ENCODE assay signal across 10 cellular contexts in the genomic region with DNA sequence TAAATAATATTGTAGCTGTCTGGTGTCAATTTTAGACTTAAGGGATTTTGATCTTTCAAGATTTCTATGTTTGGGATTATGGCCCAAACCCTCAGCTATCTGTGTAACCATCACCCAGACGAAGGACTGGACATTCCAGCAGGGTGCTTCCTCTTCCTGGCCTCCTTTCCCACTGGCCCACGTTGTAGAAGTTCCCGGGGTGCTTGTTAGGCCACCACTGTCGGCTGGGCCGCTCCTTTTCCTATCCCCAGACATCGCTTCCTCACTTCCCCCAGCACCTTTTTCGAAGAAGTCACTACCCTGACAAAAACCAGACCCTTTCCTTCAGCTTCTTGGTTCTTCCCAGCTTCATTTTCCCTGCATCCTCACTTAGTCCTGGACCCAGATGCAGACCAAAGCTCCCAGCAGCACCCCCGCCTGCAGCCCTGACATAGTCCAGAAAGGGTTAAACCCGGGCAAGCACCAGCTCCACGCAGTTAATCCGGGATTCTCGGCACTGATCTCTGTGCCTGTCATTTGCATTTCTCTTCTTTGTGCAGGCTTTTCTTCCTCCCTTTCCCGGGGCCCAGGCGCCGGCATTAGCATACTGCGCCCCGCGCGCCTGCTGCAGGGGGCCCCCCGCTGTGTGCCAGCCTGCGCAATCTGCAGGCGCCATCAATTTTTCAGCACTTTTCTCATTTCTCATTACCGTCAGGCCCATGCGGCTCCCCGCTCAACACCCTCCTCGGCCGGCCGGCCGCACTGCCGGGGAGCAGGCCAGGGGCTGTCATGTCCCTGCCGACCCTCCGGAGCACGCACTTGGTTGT.
DNase-seq lines count a peak whose midpoint lies in the region; ATAC-seq and TF ChIP-seq lines count a peak whose summit lies in the region.
"Had no signal": no experiment of that assay in that cellular context is flagged by ENCODE, and none has a peak within 500 bp of the region (broad histone marks: within the 10 kb centered on the region; RNA-seq: fewer than 3 reads in every experiment).

No MANE protein-coding gene starts in this region.

- TF ChIP-seq POLR2A in IMR-90 (IDR thresholded peaks at IDR 0.05; ENCODE audit: low read depth, low read length): no peak
- TF ChIP-seq POLR2A in sigmoid colon (IDR thresholded peaks at IDR 0.05): no peak

- no peaks in the 10 kb centered on the region for H4K20me1 ChIP-seq in IMR-90 (ENCODE audit: insufficient read depth, low read length)

- no peak overlapping the region for H2BK5ac ChIP-seq in IMR-90 (ENCODE audit: low read depth, low read length, poor library complexity, severe bottlenecking)

- H3K9me3 ChIP-seq in IMR-90 (ENCODE audit: control insufficient read depth, insufficient read depth, low read length): no peaks in the 10 kb centered on the region
- no peaks in the 10 kb centered on the region for H3K9me3 ChIP-seq in adipocyte (ENCODE audit: control insufficient read depth, low read length)
- no peaks in the 10 kb centered on the region for H3K9me3 ChIP-seq in sigmoid colon
- H3K9me3 ChIP-seq: spleen had no signal

- no peak overlapping the region for H3K4me2 ChIP-seq in IMR-90 (ENCODE audit: low read depth, low read length)

- no peaks in the 10 kb centered on the region for H3K9me1 ChIP-seq in IMR-90 (ENCODE audit: insufficient read depth, low read length)

- H2BK20ac ChIP-seq in IMR-90 (ENCODE audit: low read depth, low read length): no peak overlapping the region

- H4K91ac ChIP-seq in IMR-90 (ENCODE audit: insufficient read depth, low read depth, low read length): no peak overlapping the region

- no peak overlapping the region for H4K8ac ChIP-seq in IMR-90 (ENCODE audit: low read depth in 2 of 2, low read length in 2 of 2)

- no peak overlapping the region for H2BK120ac ChIP-seq in IMR-90 (ENCODE audit: low read depth, low read length)

- no peak overlapping the region for H3K23ac ChIP-seq in IMR-90 (ENCODE audit: low read depth, low read length)

- no peak overlapping the region for H3K4ac ChIP-seq in IMR-90 (ENCODE audit: low read depth, low read length)

- no peak for TF ChIP-seq EP300 in sigmoid colon (IDR thresholded peaks at IDR 0.05)

- H3K27me3 ChIP-seq in IMR-90 (ENCODE audit: control insufficient read depth, insufficient read depth, low read length) (peaks cover 3% of the 10 kb centered on the region), adipocyte (replicated peaks; ENCODE audit: control insufficient read depth, insufficient read depth, low read length) (peaks cover 19% of the 10 kb centered on the region), sigmoid colon (peaks cover 0 to 20% (median 0%) of the 10 kb centered on the region in 3 donors), foreskin keratinocyte (peaks cover 38% of the 10 kb centered on the region)

- H3K27ac ChIP-seq in IMR-90 (ENCODE audit: insufficient read depth, low read length) (no peak overlapping the region), sigmoid colon (no peak overlapping the region), foreskin keratinocyte (no peak overlapping the region)
- H3K27ac ChIP-seq: spleen, VCaP had no signal

- dilution Hi-C loops in IMR-90 (cut with HindIII; ENCODE audit: low sequenced_read_pairs, unreplicated experiment): no loop called here

- in situ Hi-C loops in IMR-90 (cut with MboI; ENCODE audit: low sequenced_read_pairs): no loop called here

- WGBS in IMR-90 (ENCODE audit: extremely low coverage in 2 of 2, insufficient read length in 1 of 2), 2 experiments: 15% methylated on average over 9 of the region's 33 CpGs; no CpG with 5 or more reads in 1 of the 2 experiments
- 24 to 58% methylated on average over 33 of the region's 33 CpGs for WGBS in sigmoid colon, 2 donors

- H3K9ac ChIP-seq in IMR-90 (ENCODE audit: low read depth, low read length) (no peak overlapping the region), adipocyte (ENCODE audit: low read length) (peak overlapping the region; percentile 9)

- H3K56ac ChIP-seq in IMR-90 (ENCODE audit: extremely low read depth, insufficient read depth, low read length): no peak overlapping the region

- BruUV-seq in IMR-90 (replicated peaks; lab: Mats Ljungman, UMichigan): no TSS peak

- no peak overlapping the region for H3K18ac ChIP-seq in IMR-90 (ENCODE audit: low read depth, low read length)

- POLR2A ChIA-PET in IMR-90 (lab: Charles Lee; ENCODE audit: unreplicated experiment): no interaction called here

- no peak overlapping the region for H2BK15ac ChIP-seq in IMR-90 (ENCODE audit: low read depth, low read length)

- H3K14ac ChIP-seq in IMR-90 (replicated peaks; ENCODE audit: low read depth, low read length): no peak overlapping the region

- H2AK5ac ChIP-seq in IMR-90 (ENCODE audit: low read depth, low read length): no peak overlapping the region

- no peaks in the 10 kb centered on the region for H3K4me1 ChIP-seq in IMR-90 (ENCODE audit: control insufficient read depth, insufficient read depth, low read length)
- H3K4me1 ChIP-seq in adipocyte (ENCODE audit: control insufficient read depth, insufficient read depth, low read length): no peaks in the 10 kb centered on the region
- peaks cover 0 to 9% (median 8%) of the 10 kb centered on the region in 4 donors for H3K4me1 ChIP-seq in sigmoid colon
- no peaks in the 10 kb centered on the region for H3K4me1 ChIP-seq in foreskin keratinocyte

- intact Hi-C loops in IMR-90 (cut with micrococcal nuclease) (no loop called here), sigmoid colon (cut with DNase I) (no loop called here)

- H3K4me3 ChIP-seq in IMR-90 (ENCODE audit: insufficient read depth, low read depth, low read length) (no peak overlapping the region), adipocyte (ENCODE audit: low read length) (peak overlapping the region; percentile 51), iPS-11a (ENCODE audit: low read depth, low read length) (peak overlapping the region; percentile 15), sigmoid colon (peak overlapping the region in 3 of 4 donors; percentile 5 to 29 (median 27))

- H3K79me1 ChIP-seq in IMR-90 (ENCODE audit: low read depth in 1 of 2, low read length in 2 of 2): no peaks in the 10 kb centered on the region

- ATAC-seq in IMR-90 (ENCODE audit: low read depth) (0 out of 2 replicates have a peak, but pooled peaks have one; percentile 14), HG02970 (IDR thresholded peaks at IDR 0.05; ENCODE audit: low FRiP score, unreplicated experiment) (no peak), foreskin keratinocyte (no peak)

- no peak overlapping the region for H2AK9ac ChIP-seq in IMR-90 (replicated peaks; ENCODE audit: low read depth, low read length, poor library complexity)

- TF ChIP-seq CTCF in IMR-90 (conservative IDR thresholded peaks at IDR 0.05; ENCODE audit: low read depth, low read length): no peak
- TF ChIP-seq CTCF in sigmoid colon (IDR thresholded peaks at IDR 0.05): no peak
- TF ChIP-seq CTCF in foreskin keratinocyte (conservative IDR thresholded peaks at IDR 0.05): no peak

- DNase-seq in IMR-90 (no peak), adipocyte (ENCODE audit: low read depth) (no peak), sigmoid colon (no peak), foreskin keratinocyte (no peak), AG08396 (ENCODE audit: low spot score) (no peak)
- DNase-seq: left cardiac atrium, spleen had no signal

- TF ChIP-seq RAD21 in IMR-90 (IDR thresholded peaks at IDR 0.05; ENCODE audit: low read length): no peak

- H4K5ac ChIP-seq in IMR-90 (ENCODE audit: low read depth, low read length): no peak overlapping the region

- CTCF ChIA-PET in IMR-90 (lab: Yijun Ruan, JAX): interaction anchor here (0.7 kb wide), 1 partner anchor 233 kb away, joined by 3 read pairs; no protein-coding TSS in a partner anchor

- H2AFZ ChIP-seq in IMR-90 (replicated peaks; ENCODE audit: low read length, poor library complexity): no peak overlapping the region

- H3K36me3 ChIP-seq in IMR-90 (ENCODE audit: control insufficient read depth, insufficient read depth, low read length): no peaks in the 10 kb centered on the region
- H3K36me3 ChIP-seq in adipocyte (ENCODE audit: control insufficient read depth, insufficient read depth, low read length, severe bottlenecking): no peaks in the 10 kb centered on the region
- H3K36me3 ChIP-seq in sigmoid colon: no peaks in the 10 kb centered on the region
- H3K36me3 ChIP-seq: spleen had no signal

TF ChIP-seq in IMR-90, 13 proteins besides CTCF, POLR2A, EP300 and RAD21:
- TF ChIP-seq MXI1 (IDR thresholded peaks at IDR 0.05; ENCODE audit: borderline replicate concordance, low read depth, low read length): no peak
- TF ChIP-seq MAFK (IDR thresholded peaks at IDR 0.05; ENCODE audit: low read depth, low read length): no peak
- no peak for TF ChIP-seq CEBPB (IDR thresholded peaks at IDR 0.05; ENCODE audit: low read depth, low read length)
- TF ChIP-seq SMC3 (IDR thresholded peaks at IDR 0.05; ENCODE audit: low read depth, low read length): no peak
- TF ChIP-seq RCOR1 (IDR thresholded peaks at IDR 0.05; ENCODE audit: insufficient replicate concordance, low read length): no peak
- no peak for TF ChIP-seq CHD1 (IDR thresholded peaks at IDR 0.05; ENCODE audit: low read depth, low read length)
- TF ChIP-seq, protein P1, sequence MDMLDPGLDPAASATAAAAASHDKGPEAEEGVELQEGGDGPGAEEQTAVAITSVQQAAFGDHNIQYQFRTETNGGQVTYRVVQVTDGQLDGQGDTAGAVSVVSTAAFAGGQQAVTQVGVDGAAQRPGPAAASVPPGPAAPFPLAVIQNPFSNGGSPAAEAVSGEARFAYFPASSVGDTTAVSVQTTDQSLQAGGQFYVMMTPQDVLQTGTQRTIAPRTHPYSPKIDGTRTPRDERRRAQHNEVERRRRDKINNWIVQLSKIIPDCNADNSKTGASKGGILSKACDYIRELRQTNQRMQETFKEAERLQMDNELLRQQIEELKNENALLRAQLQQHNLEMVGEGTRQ (IDR thresholded peaks at IDR 0.05; ENCODE audit: low read depth, low read length): no peak
- TF ChIP-seq NFE2L2 (IDR thresholded peaks at IDR 0.05; ENCODE audit: low read depth, low read length): no peak
- no peak for TF ChIP-seq MAZ (IDR thresholded peaks at IDR 0.05; ENCODE audit: borderline replicate concordance, low read depth, low read length)
- TF ChIP-seq FOS (IDR thresholded peaks at IDR 0.05; ENCODE audit: low read depth, low read length): no peak
- TF ChIP-seq RFX5 (IDR thresholded peaks at IDR 0.05; ENCODE audit: low read depth, low read length): no peak
- TF ChIP-seq, protein P2, sequence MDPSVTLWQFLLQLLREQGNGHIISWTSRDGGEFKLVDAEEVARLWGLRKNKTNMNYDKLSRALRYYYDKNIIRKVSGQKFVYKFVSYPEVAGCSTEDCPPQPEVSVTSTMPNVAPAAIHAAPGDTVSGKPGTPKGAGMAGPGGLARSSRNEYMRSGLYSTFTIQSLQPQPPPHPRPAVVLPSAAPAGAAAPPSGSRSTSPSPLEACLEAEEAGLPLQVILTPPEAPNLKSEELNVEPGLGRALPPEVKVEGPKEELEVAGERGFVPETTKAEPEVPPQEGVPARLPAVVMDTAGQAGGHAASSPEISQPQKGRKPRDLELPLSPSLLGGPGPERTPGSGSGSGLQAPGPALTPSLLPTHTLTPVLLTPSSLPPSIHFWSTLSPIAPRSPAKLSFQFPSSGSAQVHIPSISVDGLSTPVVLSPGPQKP (IDR thresholded peaks at IDR 0.05; ENCODE audit: borderline replicate concordance, low read depth, low read length): no peak
- no peak for TF ChIP-seq BHLHE40 (IDR thresholded peaks at IDR 0.05; ENCODE audit: low read depth, low read length)
TF ChIP-seq in IMR-90: peak in this region for 0.
